Comparison of ENCODE assay signal across 26 cellular contexts in genomic region chr17:61795546-61795945, GRCh38.
DNase-seq lines count a peak whose midpoint lies in the region; ATAC-seq, FAIRE-seq and TF ChIP-seq lines count a peak whose summit lies in the region.
"Had no signal": no experiment of that assay in that cellular context is flagged by ENCODE, and none has a peak within 500 bp of the region (broad histone marks: within the 10 kb centered on the region; RNA-seq: fewer than 3 reads in every experiment).

No MANE protein-coding gene starts in this region.

- no peaks in the 10 kb centered on the region for H3K27me3 ChIP-seq in GM12878 (replicated peaks in 1 of 2; ENCODE audit: control insufficient read depth in 2 of 2, insufficient read depth in 2 of 2, low read length in 1 of 2)
- H3K27me3 ChIP-seq: BE2C, BLaER1 had no signal

- H3K4me1 ChIP-seq in A549 (no peaks in the 10 kb centered on the region), GM12878 (ENCODE audit: control insufficient read depth, insufficient read depth, low read length) (peaks cover 8% of the 10 kb centered on the region; the same call in 1 of the 2 replicates)
- H3K4me1 ChIP-seq: BE2C, BLaER1 had no signal

- SMC1A ChIA-PET in GM12878 (lab: Charles Lee; ENCODE audit: uncharacterized antibody, unreplicated experiment): interaction anchor here (0.7 to 1.4 kb wide), 4 partner anchors 10 to 41 kb away, joined by 3 to 4 read pairs (median 3); no protein-coding TSS in a partner anchor

- FAIRE-seq in A549 (lab: Jason Lieb, UNC) (peak; percentile 7), GM19239 (lab: Jason Lieb, UNC) (peak; percentile 49), HTR-8/SVneo (lab: Jason Lieb, UNC) (peak; percentile 26), GM12878 (lab: Jason Lieb, UNC) (no peak)
- FAIRE-seq: GM12891, GM18507 had no signal

- no peak overlapping the region for H3K9ac ChIP-seq in GM12878 (ENCODE audit: control insufficient read depth, insufficient read depth, low read length)
- H3K9ac ChIP-seq: BLaER1 had no signal

- no peaks in the 10 kb centered on the region; a peak in 1 of 4 replicates for H3K36me3 ChIP-seq in GM12878 (ENCODE audit: control insufficient read depth in 2 of 2, insufficient read depth in 2 of 2, low read length in 1 of 2)

- DNase-seq in A549 (ENCODE audit: low read depth in 1 of 2, low spot score in 1 of 2) (no peak), GM19239 (ENCODE audit: insufficient read length, low spot score) (no peak), HTR-8/SVneo (ENCODE audit: insufficient read length, low spot score) (no peak), GM12878 (ENCODE audit: low read depth, low spot score) (no peak), NCI-H1092 treated with DMSO at 0.1 percent for 48 hours (lab: John Stamatoyannopoulos, UW) (no peak)
- DNase-seq: ACHN; BE2C; C1 segment of cervical spinal cord; CD4-positive, alpha-beta memory T cell; CD4-positive, CD25-positive, alpha-beta regulatory T cell; CD8-positive, alpha-beta memory T cell; COR-L47; DMS 273 treated with DMSO at 0.1 percent for 48 hours; DMS153; DMS53; DMS79; DND-41; EL; GDM1 had no signal

- TF ChIP-seq EP300 in A549 (IDR thresholded peaks at IDR 0.05) (no peak), GM12878 (IDR thresholded peaks at IDR 0.05; ENCODE audit: borderline replicate concordance in 1 of 2, control insufficient read depth in 1 of 2, low read depth in 2 of 2, low read length in 2 of 2) (no peak)

- H3K27ac ChIP-seq in A549 (no peak overlapping the region), GM12878 (ENCODE audit: control insufficient read depth, insufficient read depth) (no peak overlapping the region)
- H3K27ac ChIP-seq: 22Rv1, BLaER1 had no signal

- H2AFZ ChIP-seq in GM12878 (ENCODE audit: control insufficient read depth, low read depth, low read length): no peak overlapping the region

- RAD21 ChIA-PET in GM12878 (lab: Charles Lee; ENCODE audit: unreplicated experiment): no interaction called here

- CTCF ChIA-PET in A549 (lab: Yijun Ruan, JAX): no interaction called here
- CTCF ChIA-PET in GM12878 (lab: Yijun Ruan, JAX): no interaction called here

- H3K9me3 ChIP-seq in A549 (no peaks in the 10 kb centered on the region), GM12878 (replicated peaks; ENCODE audit: control insufficient read depth, insufficient read depth, low read length) (no peaks in the 10 kb centered on the region)
- H3K9me3 ChIP-seq: BE2C had no signal

- H3K4me2 ChIP-seq in A549 (no peak overlapping the region), GM12878 (ENCODE audit: control insufficient read depth, insufficient read depth) (no peak overlapping the region)
- H3K4me2 ChIP-seq: BLaER1 had no signal

- in situ Hi-C loops in GM12878 (cut with MboI): no loop called here

- no peak for TF ChIP-seq RAD21 in A549 (conservative IDR thresholded peaks at IDR 0.05 in 1 of 2, IDR thresholded peaks at IDR 0.05 in 1 of 2)
- no peak for TF ChIP-seq RAD21 in GM12878 (IDR thresholded peaks at IDR 0.05; ENCODE audit: insufficient read depth, low read depth, low read length)

- H3K4me3 ChIP-seq in A549 (no peak overlapping the region), GM12878 (no peak overlapping the region)
- H3K4me3 ChIP-seq: BLaER1 had no signal

- TF ChIP-seq POLR2A in A549 (IDR thresholded peaks at IDR 0.05; ENCODE audit: low read length): no peak
- TF ChIP-seq POLR2A in GM12878 (IDR thresholded peaks at IDR 0.05; ENCODE audit: low read depth, low read length): no peak

- no peak for ATAC-seq in A549
- no peak for ATAC-seq in GM12878
- no peak for ATAC-seq in GM21786 (IDR thresholded peaks at IDR 0.05; ENCODE audit: unreplicated experiment)
- ATAC-seq in HG03045 (IDR thresholded peaks at IDR 0.05; ENCODE audit: unreplicated experiment): no peak
- no peak for ATAC-seq in HG03521 (IDR thresholded peaks at IDR 0.05; ENCODE audit: unreplicated experiment)

- 82% methylated on average over 2 of the region's 2 CpGs for WGBS in A549 (ENCODE audit: missing lambda C conversion rate)
- 25% methylated on average over 2 of the region's 2 CpGs for WGBS in GM12878 (ENCODE audit: insufficient coverage, insufficient replicate concordance, low lambda C conversion rate, missing lambda C conversion rate)

- intact Hi-C loops in GM12878 (cut with micrococcal nuclease; ENCODE audit: unreplicated experiment): no loop called here

- POLR2A ChIA-PET in A549 (lab: Yijun Ruan, JAX) (no interaction called here), GM12878 (lab: Charles Lee) (no interaction called here)

- BruUV-seq in GM12878 (replicated peaks; lab: Mats Ljungman, UMichigan): no TSS peak

- no peaks in the 10 kb centered on the region for H3K79me2 ChIP-seq in GM12878 (ENCODE audit: control insufficient read depth, insufficient read depth, low read length)

- TF ChIP-seq CTCF in A549 (IDR thresholded peaks at IDR 0.05): no peak
- no peak for TF ChIP-seq CTCF in GM12878 (IDR thresholded peaks at IDR 0.05 in 2 of 3, conservative IDR thresholded peaks at IDR 0.05 in 1 of 3; ENCODE audit: control insufficient read depth in 2 of 3, extremely low read depth in 1 of 3, insufficient read depth in 1 of 3, low read depth in 3 of 3, low read length in 3 of 3)

- H4K20me1 ChIP-seq in GM12878 (ENCODE audit: control insufficient read depth, insufficient read depth): no peaks in the 10 kb centered on the region
- H4K20me1 ChIP-seq: BLaER1 had no signal

TF ChIP-seq in A549, 52 proteins besides CTCF, POLR2A, EP300 and RAD21 (continues in another document):
- TF ChIP-seq, protein P1, sequence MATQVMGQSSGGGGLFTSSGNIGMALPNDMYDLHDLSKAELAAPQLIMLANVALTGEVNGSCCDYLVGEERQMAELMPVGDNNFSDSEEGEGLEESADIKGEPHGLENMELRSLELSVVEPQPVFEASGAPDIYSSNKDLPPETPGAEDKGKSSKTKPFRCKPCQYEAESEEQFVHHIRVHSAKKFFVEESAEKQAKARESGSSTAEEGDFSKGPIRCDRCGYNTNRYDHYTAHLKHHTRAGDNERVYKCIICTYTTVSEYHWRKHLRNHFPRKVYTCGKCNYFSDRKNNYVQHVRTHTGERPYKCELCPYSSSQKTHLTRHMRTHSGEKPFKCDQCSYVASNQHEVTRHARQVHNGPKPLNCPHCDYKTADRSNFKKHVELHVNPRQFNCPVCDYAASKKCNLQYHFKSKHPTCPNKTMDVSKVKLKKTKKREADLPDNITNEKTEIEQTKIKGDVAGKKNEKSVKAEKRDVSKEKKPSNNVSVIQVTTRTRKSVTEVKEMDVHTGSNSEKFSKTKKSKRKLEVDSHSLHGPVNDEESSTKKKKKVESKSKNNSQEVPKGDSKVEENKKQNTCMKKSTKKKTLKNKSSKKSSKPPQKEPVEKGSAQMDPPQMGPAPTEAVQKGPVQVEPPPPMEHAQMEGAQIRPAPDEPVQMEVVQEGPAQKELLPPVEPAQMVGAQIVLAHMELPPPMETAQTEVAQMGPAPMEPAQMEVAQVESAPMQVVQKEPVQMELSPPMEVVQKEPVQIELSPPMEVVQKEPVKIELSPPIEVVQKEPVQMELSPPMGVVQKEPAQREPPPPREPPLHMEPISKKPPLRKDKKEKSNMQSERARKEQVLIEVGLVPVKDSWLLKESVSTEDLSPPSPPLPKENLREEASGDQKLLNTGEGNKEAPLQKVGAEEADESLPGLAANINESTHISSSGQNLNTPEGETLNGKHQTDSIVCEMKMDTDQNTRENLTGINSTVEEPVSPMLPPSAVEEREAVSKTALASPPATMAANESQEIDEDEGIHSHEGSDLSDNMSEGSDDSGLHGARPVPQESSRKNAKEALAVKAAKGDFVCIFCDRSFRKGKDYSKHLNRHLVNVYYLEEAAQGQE (IDR thresholded peaks at IDR 0.05): no peak
- no peak for TF ChIP-seq ESRRA (IDR thresholded peaks at IDR 0.05; ENCODE audit: borderline replicate concordance, low read length)
- no peak for TF ChIP-seq MYC (IDR thresholded peaks at IDR 0.05; ENCODE audit: borderline replicate concordance, low read length)
- no peak for TF ChIP-seq SREBF2 (IDR thresholded peaks at IDR 0.05)
- no peak for TF ChIP-seq EHF (CRISPR knock-in tag; IDR thresholded peaks at IDR 0.05)
- TF ChIP-seq MAX (IDR thresholded peaks at IDR 0.05): no peak

TF ChIP-seq in GM12878, 131 proteins besides CTCF, POLR2A, EP300 and RAD21 (continues in another document):
- TF ChIP-seq BRCA1 (IDR thresholded peaks at IDR 0.05; ENCODE audit: low read depth, low read length) (no peak), TARDBP (IDR thresholded peaks at IDR 0.05; ENCODE audit: borderline replicate concordance) (no peak), MYC (IDR thresholded peaks at IDR 0.05; ENCODE audit: insufficient read depth, insufficient read length, insufficient replicate concordance, low read length, severe bottlenecking) (no peak), BCL11A (IDR thresholded peaks at IDR 0.05; ENCODE audit: low read depth, low read length) (no peak), ETV6 (conservative IDR thresholded peaks at IDR 0.05 in 1 of 2, IDR thresholded peaks at IDR 0.05 in 1 of 2; ENCODE audit: borderline replicate concordance in 1 of 2, low read depth in 1 of 2) (0 out of 4 replicates have a peak, but pooled peaks of 1 of the 2 experiments have one; percentile 3), YBX1 (IDR thresholded peaks at IDR 0.05) (no peak), CEBPB (IDR thresholded peaks at IDR 0.05; ENCODE audit: borderline replicate concordance in 1 of 2, low read depth in 2 of 2, low read length in 2 of 2) (no peak), CHD1 (IDR thresholded peaks at IDR 0.05; ENCODE audit: low read depth, low read length) (no peak), NR2F1 (conservative IDR thresholded peaks at IDR 0.05) (no peak), MEF2B (IDR thresholded peaks at IDR 0.05; ENCODE audit: partially characterized antibody, poor library complexity, severe bottlenecking) (no peak), RAD51 (IDR thresholded peaks at IDR 0.05) (no peak)
